1 cellular context compared by ENCODE assay signal in the genomic region with DNA sequence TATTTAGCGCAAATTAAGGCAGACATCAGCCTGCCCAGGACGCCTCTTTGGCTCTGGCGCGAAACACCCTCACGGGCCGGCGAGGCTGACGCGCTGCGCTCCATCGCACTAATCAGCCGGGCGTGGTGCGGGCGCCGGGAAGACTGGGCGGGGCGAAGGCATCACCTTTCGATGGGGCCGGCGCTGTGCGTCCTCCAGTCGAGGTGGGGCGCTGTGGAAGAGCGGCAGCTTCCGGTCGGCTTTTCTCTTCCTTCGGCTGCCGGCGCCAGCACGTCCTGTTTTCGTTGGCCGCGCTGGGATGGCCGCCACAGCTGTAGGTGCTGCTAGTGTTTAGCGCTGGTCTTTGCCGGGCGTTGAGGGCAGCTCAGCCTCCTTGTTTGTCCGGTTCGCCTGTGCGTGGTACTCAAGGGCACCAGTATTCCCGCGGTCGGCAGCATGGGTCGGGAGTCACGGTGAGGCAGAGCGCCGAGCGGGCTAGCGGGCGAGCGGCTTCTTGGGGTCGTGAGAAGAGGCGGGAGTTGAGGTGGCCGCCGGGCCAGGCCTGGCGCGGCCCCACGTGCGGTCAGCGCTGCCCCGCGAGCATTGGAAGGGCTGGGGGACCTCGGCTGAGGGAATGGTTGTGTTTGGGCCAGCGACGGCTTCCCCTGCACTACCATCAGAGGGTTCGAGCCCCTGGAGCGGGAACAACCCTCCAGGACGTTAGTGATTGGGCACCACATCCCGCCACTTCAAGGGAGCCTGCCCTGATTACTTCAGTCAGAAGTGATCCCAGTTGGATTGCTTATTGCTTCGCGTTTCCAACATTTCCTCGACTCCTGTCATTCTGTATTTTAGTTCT.
TF ChIP-seq lines count a peak whose summit lies in the region.

A gene with protein sequence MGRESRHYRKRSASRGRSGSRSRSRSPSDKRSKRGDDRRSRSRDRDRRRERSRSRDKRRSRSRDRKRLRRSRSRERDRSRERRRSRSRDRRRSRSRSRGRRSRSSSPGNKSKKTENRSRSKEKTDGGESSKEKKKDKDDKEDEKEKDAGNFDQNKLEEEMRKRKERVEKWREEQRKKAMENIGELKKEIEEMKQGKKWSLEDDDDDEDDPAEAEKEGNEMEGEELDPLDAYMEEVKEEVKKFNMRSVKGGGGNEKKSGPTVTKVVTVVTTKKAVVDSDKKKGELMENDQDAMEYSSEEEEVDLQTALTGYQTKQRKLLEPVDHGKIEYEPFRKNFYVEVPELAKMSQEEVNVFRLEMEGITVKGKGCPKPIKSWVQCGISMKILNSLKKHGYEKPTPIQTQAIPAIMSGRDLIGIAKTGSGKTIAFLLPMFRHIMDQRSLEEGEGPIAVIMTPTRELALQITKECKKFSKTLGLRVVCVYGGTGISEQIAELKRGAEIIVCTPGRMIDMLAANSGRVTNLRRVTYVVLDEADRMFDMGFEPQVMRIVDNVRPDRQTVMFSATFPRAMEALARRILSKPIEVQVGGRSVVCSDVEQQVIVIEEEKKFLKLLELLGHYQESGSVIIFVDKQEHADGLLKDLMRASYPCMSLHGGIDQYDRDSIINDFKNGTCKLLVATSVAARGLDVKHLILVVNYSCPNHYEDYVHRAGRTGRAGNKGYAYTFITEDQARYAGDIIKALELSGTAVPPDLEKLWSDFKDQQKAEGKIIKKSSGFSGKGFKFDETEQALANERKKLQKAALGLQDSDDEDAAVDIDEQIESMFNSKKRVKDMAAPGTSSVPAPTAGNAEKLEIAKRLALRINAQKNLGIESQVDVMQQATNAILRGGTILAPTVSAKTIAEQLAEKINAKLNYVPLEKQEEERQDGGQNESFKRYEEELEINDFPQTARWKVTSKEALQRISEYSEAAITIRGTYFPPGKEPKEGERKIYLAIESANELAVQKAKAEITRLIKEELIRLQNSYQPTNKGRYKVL (plus strand): TSS at position 276 of the 838 bp plus-strand sequence. CDS start 160 bp downstream, at position 436.

TF ChIP-seq in IMR-90, 13 proteins besides CTCF, POLR2A, EP300 and RAD21 (continued from another document):
- TF ChIP-seq CEBPB (IDR thresholded peaks at IDR 0.05; ENCODE audit: low read depth, low read length) (no peak), NFE2L2 (IDR thresholded peaks at IDR 0.05; ENCODE audit: low read depth, low read length) (no peak), SMC3 (IDR thresholded peaks at IDR 0.05; ENCODE audit: low read depth, low read length) (0 out of 2 replicates have a peak, but pooled peaks have one; percentile 1), MAZ (IDR thresholded peaks at IDR 0.05; ENCODE audit: borderline replicate concordance, low read depth, low read length) (peak; percentile 63; the same call in 1 of the 2 replicates), RFX5 (IDR thresholded peaks at IDR 0.05; ENCODE audit: low read depth, low read length) (no peak), RCOR1 (IDR thresholded peaks at IDR 0.05; ENCODE audit: insufficient replicate concordance, low read length) (no peak), MXI1 (IDR thresholded peaks at IDR 0.05; ENCODE audit: borderline replicate concordance, low read depth, low read length) (peak; percentile 70; the same call in 1 of the 2 replicates)
- TF ChIP-seq, protein P1, sequence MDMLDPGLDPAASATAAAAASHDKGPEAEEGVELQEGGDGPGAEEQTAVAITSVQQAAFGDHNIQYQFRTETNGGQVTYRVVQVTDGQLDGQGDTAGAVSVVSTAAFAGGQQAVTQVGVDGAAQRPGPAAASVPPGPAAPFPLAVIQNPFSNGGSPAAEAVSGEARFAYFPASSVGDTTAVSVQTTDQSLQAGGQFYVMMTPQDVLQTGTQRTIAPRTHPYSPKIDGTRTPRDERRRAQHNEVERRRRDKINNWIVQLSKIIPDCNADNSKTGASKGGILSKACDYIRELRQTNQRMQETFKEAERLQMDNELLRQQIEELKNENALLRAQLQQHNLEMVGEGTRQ (IDR thresholded peaks at IDR 0.05; ENCODE audit: low read depth, low read length): no peak
- TF ChIP-seq, protein P2, sequence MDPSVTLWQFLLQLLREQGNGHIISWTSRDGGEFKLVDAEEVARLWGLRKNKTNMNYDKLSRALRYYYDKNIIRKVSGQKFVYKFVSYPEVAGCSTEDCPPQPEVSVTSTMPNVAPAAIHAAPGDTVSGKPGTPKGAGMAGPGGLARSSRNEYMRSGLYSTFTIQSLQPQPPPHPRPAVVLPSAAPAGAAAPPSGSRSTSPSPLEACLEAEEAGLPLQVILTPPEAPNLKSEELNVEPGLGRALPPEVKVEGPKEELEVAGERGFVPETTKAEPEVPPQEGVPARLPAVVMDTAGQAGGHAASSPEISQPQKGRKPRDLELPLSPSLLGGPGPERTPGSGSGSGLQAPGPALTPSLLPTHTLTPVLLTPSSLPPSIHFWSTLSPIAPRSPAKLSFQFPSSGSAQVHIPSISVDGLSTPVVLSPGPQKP (IDR thresholded peaks at IDR 0.05; ENCODE audit: borderline replicate concordance, low read depth, low read length): no peak
